In genomic region chrX:72609313-72609712, GRCh38 we compare ENCODE assay signal across 14 cellular contexts. TPM values are rescaled to one million over a fixed set of nuclear protein-coding genes. Genes with fewer than 3 reads are reported as not detected.
A peak's percentile ranks its signal among the peaks of the same experiment; 100 is the strongest.
DNase-seq lines count a peak whose midpoint lies in the region; ATAC-seq, FAIRE-seq and TF ChIP-seq lines count a peak whose summit lies in the region.
"Had no signal": no experiment of that assay in that cellular context is flagged by ENCODE, and none has a peak within 500 bp of the region (broad histone marks: within the 10 kb centered on the region; RNA-seq: fewer than 3 reads in every experiment).

No MANE protein-coding gene starts in this region.

- WGBS in aorta, 2 donors: 56 to 70% methylated on average over 2 of the region's 2 CpGs

- H3K4me3 ChIP-seq in adipocyte (ENCODE audit: low read length) (no peak overlapping the region), keratinocyte (ENCODE audit: control insufficient read depth in 2 of 3, extremely low read depth in 1 of 3, insufficient read depth in 2 of 3, low read depth in 1 of 3, low read length in 3 of 3) (no peak overlapping the region), vagina (no peak overlapping the region), aorta (ENCODE audit: low read length in 2 of 2) (no peak overlapping the region)
- H3K4me3 ChIP-seq: smooth muscle cell had no signal

- H3K9me1 ChIP-seq in keratinocyte (ENCODE audit: control insufficient read depth, extremely low read depth, insufficient read depth, low read length): no peaks in the 10 kb centered on the region

- no peak for ATAC-seq in aorta (ENCODE audit: low FRiP score)

- H3K36me3 ChIP-seq in adipocyte (ENCODE audit: control insufficient read depth, insufficient read depth, low read length, severe bottlenecking) (no peaks in the 10 kb centered on the region), keratinocyte (ENCODE audit: control insufficient read depth in 2 of 2, extremely low read depth in 1 of 2, insufficient read depth in 2 of 2, low read length in 2 of 2) (no peaks in the 10 kb centered on the region), vagina (no peaks in the 10 kb centered on the region), aorta (ENCODE audit: control insufficient read depth in 1 of 2, insufficient read depth in 2 of 2, low read length in 1 of 2) (peaks cover 0 to 2% of the 10 kb centered on the region in 2 donors)

- DNase-seq in Calu3 (peak; percentile 4), KBM-7 (peak; percentile 19), adipocyte (ENCODE audit: low read depth) (peak; percentile 2), keratinocyte (ENCODE audit: low read depth, low spot score) (no peak), GM13976 (ENCODE audit: low spot score) (no peak), vagina (ENCODE audit: extremely low spot score in 2 of 2) (no peak), aorta (no peak), Kasumi-1 (lab: John Stamatoyannopoulos, UW) (no peak)
- DNase-seq: activated B cell treated with CpG ODN at 0.5 μM for 24 hours; activated naive CD4-positive, alpha-beta T cell; midbrain; NK-92 treated with Interleukin-12 subunit alpha and Interleukin-12 subunit beta, amount 100 ng/mL, for 24 hours had no signal

- H3K27me3 ChIP-seq in adipocyte (replicated peaks; ENCODE audit: control insufficient read depth, insufficient read depth, low read length): peaks cover 15% of the 10 kb centered on the region
- H3K27me3 ChIP-seq in keratinocyte (ENCODE audit: control insufficient read depth, extremely low read depth, insufficient read depth, low read length): no peaks in the 10 kb centered on the region
- no peaks in the 10 kb centered on the region for H3K27me3 ChIP-seq in vagina
- H3K27me3 ChIP-seq in aorta (ENCODE audit: control insufficient read depth in 1 of 2, insufficient read depth in 2 of 2, low read length in 1 of 2): no peaks in the 10 kb centered on the region

- peak; percentile 39 for FAIRE-seq in keratinocyte (lab: Jason Lieb, UNC)

- H3K27ac Mint-ChIP-seq in Calu3 (ENCODE audit: unreplicated experiment): no peak overlapping the region
- H3K27ac Mint-ChIP-seq: activated B cell treated with CpG ODN at 0.5 μM for 24 hours had no signal

- H2AFZ ChIP-seq in keratinocyte (ENCODE audit: control insufficient read depth, low read length): no peak overlapping the region

- H3K9ac ChIP-seq in adipocyte (ENCODE audit: low read length) (no peak overlapping the region), keratinocyte (ENCODE audit: control insufficient read depth, extremely low read depth, insufficient read depth, low read length) (no peak overlapping the region)

- in situ Hi-C loops in KBM-7 (cut with MboI; ENCODE audit: low pct_unique_long_range_greater_than_20kb, low sequenced_read_pairs): no loop called here
- in situ Hi-C loops in GM13976 (cut with MboI; ENCODE audit: low sequenced_read_pairs, unreplicated experiment): no loop called here

- dilution Hi-C loops in keratinocyte (cut with MboI; ENCODE audit: extremely low pct_ligation_motif_present, low sequenced_read_pairs): no loop called here

- no peak overlapping the region for H3K27ac ChIP-seq in keratinocyte (ENCODE audit: control insufficient read depth, insufficient read depth, low read length)
- no peak overlapping the region for H3K27ac ChIP-seq in vagina
- H3K27ac ChIP-seq in aorta (ENCODE audit: low read depth in 1 of 2, low read length in 2 of 2): no peak overlapping the region
- H3K27ac ChIP-seq: epithelial cell of prostate had no signal

- no peaks in the 10 kb centered on the region for H3K36me3 Mint-ChIP-seq in Calu3 (ENCODE audit: insufficient read depth, unreplicated experiment)

- TF ChIP-seq POLR2A in vagina (IDR thresholded peaks at IDR 0.05): no peak

- H3K4me1 Mint-ChIP-seq in Calu3 (ENCODE audit: low read depth, unreplicated experiment): peaks cover 4% of the 10 kb centered on the region
- H3K4me1 Mint-ChIP-seq: activated B cell treated with CpG ODN at 0.5 μM for 24 hours had no signal

- peak; percentile 18 for TF ChIP-seq CTCF in Calu3 (IDR thresholded peaks at IDR 0.05; ENCODE audit: unreplicated experiment)
- TF ChIP-seq CTCF in keratinocyte (optimal IDR thresholded peaks at IDR 0.05 in 1 of 3, IDR thresholded peaks at IDR 0.05 in 1 of 3, conservative IDR thresholded peaks at IDR 0.05 in 1 of 3; ENCODE audit: extremely low read depth in 1 of 3, insufficient read depth in 2 of 3, low read length in 3 of 3): peak; percentile 2 to 33 (median 30)
- no peak for TF ChIP-seq CTCF in GM13976 (IDR thresholded peaks at IDR 0.05; ENCODE audit: borderline replicate concordance, control extremely low read depth, extremely low read depth, insufficient read depth, missing control alignments)
- peak in 1 of 3 experiments; percentile 8 for TF ChIP-seq CTCF in vagina (IDR thresholded peaks at IDR 0.05)

- CTCF ChIA-PET in Calu3 (lab: Charles Lee): no interaction called here

- H3K9me3 Mint-ChIP-seq in Calu3 (ENCODE audit: low read depth, unreplicated experiment): no peaks in the 10 kb centered on the region
- H3K9me3 Mint-ChIP-seq: activated B cell treated with CpG ODN at 0.5 μM for 24 hours had no signal

- H3K4me1 ChIP-seq in adipocyte (ENCODE audit: control insufficient read depth, insufficient read depth, low read length) (no peaks in the 10 kb centered on the region), keratinocyte (ENCODE audit: control insufficient read depth, extremely low read depth, insufficient read depth, low read length) (no peaks in the 10 kb centered on the region), vagina (no peaks in the 10 kb centered on the region), aorta (ENCODE audit: control insufficient read depth in 1 of 2, insufficient read depth in 2 of 2, low read length in 2 of 2) (no peaks in the 10 kb centered on the region)

- intact Hi-C loops in Calu3 (cut with micrococcal nuclease; ENCODE audit: unreplicated experiment) (no loop called here), vagina (cut with DNase I) (no loop called here), aorta (cut with DNase I) (no loop called here)

- no peaks in the 10 kb centered on the region for H3K79me2 ChIP-seq in keratinocyte (ENCODE audit: control insufficient read depth, insufficient read depth, low read length)

- no peaks in the 10 kb centered on the region for H3K27me3 Mint-ChIP-seq in Calu3 (ENCODE audit: unreplicated experiment)
- H3K27me3 Mint-ChIP-seq: activated B cell treated with CpG ODN at 0.5 μM for 24 hours had no signal

- H3K4me2 ChIP-seq in keratinocyte (ENCODE audit: control insufficient read depth, extremely low read depth, insufficient read depth, low read depth, low read length): no peak overlapping the region
- H3K4me2 ChIP-seq: smooth muscle cell had no signal

- no peak overlapping the region for H3K4me3 Mint-ChIP-seq in Calu3 (ENCODE audit: low read depth, unreplicated experiment)
- H3K4me3 Mint-ChIP-seq: activated B cell treated with CpG ODN at 0.5 μM for 24 hours had no signal

- no peaks in the 10 kb centered on the region for H3K9me3 ChIP-seq in adipocyte (ENCODE audit: control insufficient read depth, low read length)
- H3K9me3 ChIP-seq in keratinocyte (ENCODE audit: control insufficient read depth, low read depth, low read length): no peaks in the 10 kb centered on the region
- no peaks in the 10 kb centered on the region for H3K9me3 ChIP-seq in vagina
- no peaks in the 10 kb centered on the region for H3K9me3 ChIP-seq in aorta (ENCODE audit: control insufficient read depth, low read length)

- no peaks in the 10 kb centered on the region for H4K20me1 ChIP-seq in keratinocyte (ENCODE audit: control insufficient read depth, extremely low read depth, insufficient read depth, low read length)

- no TSS peak for BruUV-seq in Calu3 (replicated peaks; lab: Mats Ljungman, UMichigan)

RNA-seq across cellular contexts. Expression of gene HDAC8, which starts 36.7 kb away (rescaled TPM):
- total RNA-seq in Calu3 (2022) (52.0 and 52.5 TPM in 2 replicates), vagina (33.4 TPM), aorta (10 to 100 TPM; 40.0 to 46.4 TPM)
- polyA plus RNA-seq in keratinocyte (22.4 to 27.3 TPM (median 23.8 TPM) in 3 replicates), aorta (10 to 100 TPM; 16.8 to 24.5 TPM)
- 17.0 TPM for polyA plus RNA-seq in keratinocyte (2011; ENCODE audit: low read depth)
- polyA plus RNA-seq in keratinocyte (2011; cell fraction: cytosol; rRNA removed): 18.5 and 26.8 TPM in 2 replicates
- polyA plus RNA-seq in keratinocyte (2011; cell fraction: nucleus; rRNA removed): 27.8 and 30.1 TPM in 2 replicates
- polyA plus RNA-seq in keratinocyte (2012; ENCODE audit: low replicate concordance): 16.6 and 20.4 TPM in 2 replicates
- 23.5 to 47.3 TPM (median 24.6 TPM) in 3 replicates for polyA minus RNA-seq in keratinocyte
- polyA minus RNA-seq in keratinocyte (2011; cell fraction: cytosol; rRNA and poly(A)+ RNA removed): 10.0 TPM
- 33.4 and 74.2 TPM in 2 replicates for polyA minus RNA-seq in keratinocyte (2011; cell fraction: nucleus; rRNA and poly(A)+ RNA removed)

Comparison
In these comparisons a context has a peak if more than half of its experiments do, and no peak if none do; other contexts are left out.
1. DNase-seq: peak in Calu3 (single experiment), KBM-7 (single experiment) and adipocyte (single experiment); none in keratinocyte (single experiment), GM13976 (single experiment), vagina (0 of 2), aorta (0 of 2) and Kasumi-1 (0 of 2).